31 cellular contexts compared by ENCODE assay signal in genomic region chr19:8846819-8847218, GRCh38. TPM values are rescaled to one million over a fixed set of nuclear protein-coding genes. Genes with fewer than 3 reads are reported as not detected.
"Had no signal": no experiment of that assay in that cellular context is flagged by ENCODE, and none has a peak within 500 bp of the region (broad histone marks: within the 10 kb centered on the region; RNA-seq: fewer than 3 reads in every experiment).

No MANE protein-coding gene starts in this region.

- H3K27ac Mint-ChIP-seq: stimulated activated effector memory CD8-positive, alpha-beta T cell treated with anti-CD3 and anti-CD28 coated beads, Interleukin-12 subunit alpha, Interleukin-12 subunit beta, amount 100 ng/mL, for 72 hours; stimulated activated memory B cell treated with anti-CD40 and anti-IgM and Interleukin-4, amounts not matched to agents 10 μg/mL and 1 μg/mL and 100 μg/mL, for 72 hours; stimulated activated naive B cell treated with anti-CD40 and anti-IgM and Interleukin-4, amounts not matched to agents 10 μg/mL and 1 μg/mL and 100 μg/mL, for 72 hours; stimulated activated naive CD8-positive, alpha-beta T cell treated with anti-CD3 and anti-CD28 coated beads, Interleukin-15, amount 100 ng/mL, for 72 hours; stimulated activated naive CD8-positive, alpha-beta T cell treated with anti-CD3 and anti-CD28 coated beads, Interleukin-15, Interleukin-2, amounts not matched to agents 100 ng/mL and 50 ng/mL, for 24 hours had no signal

- H3K36me3 ChIP-seq: stomach, suprapubic skin, thoracic aorta, thyroid gland, tibial artery, tibial nerve, transverse colon, upper lobe of left lung, upper lobe of right lung, uterus, vagina had no signal

- ATAC-seq: stimulated activated effector memory CD8-positive, alpha-beta T cell treated with anti-CD3 and anti-CD28 coated beads, Interleukin-12 subunit alpha, Interleukin-12 subunit beta, amount 100 ng/mL, for 72 hours; stimulated activated memory B cell treated with anti-CD40 and anti-IgM and Interleukin-4, amounts not matched to agents 10 μg/mL and 1 μg/mL and 100 μg/mL, for 72 hours; stimulated activated naive B cell treated with anti-CD40 and anti-IgM and Interleukin-4, amounts not matched to agents 10 μg/mL and 1 μg/mL and 100 μg/mL, for 72 hours; stimulated activated naive CD8-positive, alpha-beta T cell treated with anti-CD3 and anti-CD28 coated beads, Interleukin-15, amount 100 ng/mL, for 72 hours; stimulated activated naive CD8-positive, alpha-beta T cell treated with anti-CD3 and anti-CD28 coated beads, Interleukin-15, Interleukin-2, amounts not matched to agents 100 U/mL and 50 U/mL, for 24 hours; upper lobe of right lung had no signal

- H3K4me3 Mint-ChIP-seq: stimulated activated effector memory CD8-positive, alpha-beta T cell treated with anti-CD3 and anti-CD28 coated beads, Interleukin-12 subunit alpha, Interleukin-12 subunit beta, amount 100 ng/mL, for 72 hours; stimulated activated memory B cell treated with anti-CD40 and anti-IgM and Interleukin-4, amounts not matched to agents 10 μg/mL and 1 μg/mL and 100 μg/mL, for 72 hours; stimulated activated naive B cell treated with anti-CD40 and anti-IgM and Interleukin-4, amounts not matched to agents 10 μg/mL and 1 μg/mL and 100 μg/mL, for 72 hours; stimulated activated naive CD8-positive, alpha-beta T cell treated with anti-CD3 and anti-CD28 coated beads, Interleukin-15, amount 100 ng/mL, for 72 hours; stimulated activated naive CD8-positive, alpha-beta T cell treated with anti-CD3 and anti-CD28 coated beads, Interleukin-15, Interleukin-2, amounts not matched to agents 100 ng/mL and 50 ng/mL, for 24 hours had no signal

- DNase-seq: stimulated activated CD4-positive, alpha-beta T cell treated with anti-CD3 and anti-CD28 coated beads, Interleukin-2, amount 100 ng/mL, for 48 hours; stimulated activated CD4-positive, alpha-beta T cell treated with anti-CD3 and anti-CD28 coated beads, Interleukin-4, amount 100 ng/mL, for 1 hour; stimulated activated CD4-positive, alpha-beta T cell treated with anti-CD3 and anti-CD28 coated beads, Interleukin-4, amount 100 ng/mL, for 24 hours; stimulated activated CD4-positive, alpha-beta T cell treated with anti-CD3 and anti-CD28 coated beads, Interleukin-4, amount 100 ng/mL, for 4 hours; stimulated activated CD8-positive, alpha-beta memory T cell treated with anti-CD3 and anti-CD28 coated beads, Interleukin-4, amount 100 ng/mL, for 48 hours; stimulated activated naive B cell treated with anti-CD40 and anti-IgM and Interleukin-4, amounts not matched to agents 10 μg/mL and 1 μg/mL and 100 μg/mL, for 72 hours; stimulated activated naive CD4-positive, alpha-beta T cell; stimulated activated naive CD4-positive, alpha-beta T cell treated with Interleukin-2 at 50 U/mL for 16 hours; stimulated activated naive CD8-positive, alpha-beta T cell treated with anti-CD3 and anti-CD28 coated beads, Interleukin-15, amount 100 ng/mL, for 72 hours; stimulated activated naive CD8-positive, alpha-beta T cell treated with anti-CD3 and anti-CD28 coated beads, Interleukin-15, Interleukin-2, amounts not matched to agents 100 U/mL and 50 U/mL, for 24 hours; stomach; substantia nigra; testis; thyroid gland; tibial artery; transverse colon; trophoblast cell; upper lobe of left lung; upper lobe of right lung; uterus had no signal

- H3K4me1 Mint-ChIP-seq: stimulated activated effector memory CD8-positive, alpha-beta T cell treated with anti-CD3 and anti-CD28 coated beads, Interleukin-12 subunit alpha, Interleukin-12 subunit beta, amount 100 ng/mL, for 72 hours; stimulated activated memory B cell treated with anti-CD40 and anti-IgM and Interleukin-4, amounts not matched to agents 10 μg/mL and 1 μg/mL and 100 μg/mL, for 72 hours; stimulated activated naive B cell treated with anti-CD40 and anti-IgM and Interleukin-4, amounts not matched to agents 10 μg/mL and 1 μg/mL and 100 μg/mL, for 72 hours; stimulated activated naive CD8-positive, alpha-beta T cell treated with anti-CD3 and anti-CD28 coated beads, Interleukin-15, amount 100 ng/mL, for 72 hours had no signal

- H3K4me1 ChIP-seq: stomach, suprapubic skin, testis, thyroid gland, tibial artery, tibial nerve, transverse colon, upper lobe of left lung, upper lobe of right lung, uterus, vagina had no signal

- H3K4me3 ChIP-seq: stomach, suprapubic skin, testis, thoracic aorta, thyroid gland, tibial artery, tibial nerve, transverse colon, upper lobe of left lung, upper lobe of right lung, uterus, vagina had no signal

- H3K27ac ChIP-seq: stomach, suprapubic skin, testis, thoracic aorta, thyroid gland, tibial artery, tibial nerve, transverse colon, upper lobe of left lung, upper lobe of right lung, uterus, vagina had no signal

- H3K27me3 ChIP-seq: suprapubic skin, testis, thyroid gland, tibial artery, tibial nerve, upper lobe of left lung, upper lobe of right lung, uterus, vagina had no signal

- H3K36me3 Mint-ChIP-seq: stimulated activated effector memory CD8-positive, alpha-beta T cell treated with anti-CD3 and anti-CD28 coated beads, Interleukin-12 subunit alpha, Interleukin-12 subunit beta, amount 100 ng/mL, for 72 hours had no signal

- H3K9me3 ChIP-seq: testis, thyroid gland, transverse colon, upper lobe of right lung, uterus, vagina had no signal

RNA-seq across cellular contexts. Expression of gene MBD3L1, which starts 14.6 kb away (rescaled TPM):
- total RNA-seq: stomach, subcutaneous adipose tissue, suprapubic skin, temporal lobe, thoracic aorta, thyroid gland, tibial nerve, transverse colon, upper lobe of left lung, upper lobe of right lung, ureter, urinary bladder, uterus, vagina had no signal
